In the genomic region with DNA sequence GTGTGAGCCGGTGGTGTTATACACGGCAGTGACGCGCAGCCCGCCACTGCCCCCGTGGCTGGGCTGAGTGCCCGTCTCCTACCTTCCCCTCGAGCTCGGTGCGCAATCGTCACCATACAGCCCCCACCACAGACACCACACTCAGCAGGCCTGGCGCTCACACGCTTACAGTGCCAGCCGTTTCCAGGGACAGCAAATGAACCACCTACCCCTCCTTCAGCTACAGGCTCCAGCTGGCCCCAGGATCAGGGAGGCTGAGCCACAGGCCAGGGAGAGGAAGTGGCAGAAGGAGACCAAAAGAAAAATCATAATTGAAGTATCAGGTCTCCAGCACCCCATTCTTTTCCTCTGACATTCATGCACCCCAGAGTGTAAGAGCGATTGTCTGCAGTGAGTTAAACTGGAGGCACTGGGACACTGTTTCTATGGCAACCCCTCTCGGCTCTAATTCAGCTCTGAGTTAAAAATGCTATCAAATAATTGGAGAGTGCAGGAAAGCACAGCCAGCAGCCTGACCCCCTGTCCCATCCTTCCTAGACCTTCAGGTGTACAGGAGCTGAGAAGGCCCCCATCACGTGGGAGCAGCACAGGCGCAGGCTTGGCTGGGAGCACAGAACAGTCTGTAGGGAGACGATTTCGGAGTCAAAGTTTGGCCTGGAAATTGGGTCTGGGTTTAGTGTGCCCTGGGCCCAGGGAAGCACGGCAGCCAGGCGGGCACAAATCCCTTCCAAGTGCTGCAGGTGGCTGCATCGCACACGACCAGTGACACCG, we compare ENCODE assay signal across 1 cellular context.
TF ChIP-seq lines count a peak whose summit lies in the region.

No MANE protein-coding gene starts in this region.

TF ChIP-seq in HepG2, 621 proteins besides CTCF, POLR2A, EP300 and RAD21 (continued from another document):
- TF ChIP-seq, protein P1, sequence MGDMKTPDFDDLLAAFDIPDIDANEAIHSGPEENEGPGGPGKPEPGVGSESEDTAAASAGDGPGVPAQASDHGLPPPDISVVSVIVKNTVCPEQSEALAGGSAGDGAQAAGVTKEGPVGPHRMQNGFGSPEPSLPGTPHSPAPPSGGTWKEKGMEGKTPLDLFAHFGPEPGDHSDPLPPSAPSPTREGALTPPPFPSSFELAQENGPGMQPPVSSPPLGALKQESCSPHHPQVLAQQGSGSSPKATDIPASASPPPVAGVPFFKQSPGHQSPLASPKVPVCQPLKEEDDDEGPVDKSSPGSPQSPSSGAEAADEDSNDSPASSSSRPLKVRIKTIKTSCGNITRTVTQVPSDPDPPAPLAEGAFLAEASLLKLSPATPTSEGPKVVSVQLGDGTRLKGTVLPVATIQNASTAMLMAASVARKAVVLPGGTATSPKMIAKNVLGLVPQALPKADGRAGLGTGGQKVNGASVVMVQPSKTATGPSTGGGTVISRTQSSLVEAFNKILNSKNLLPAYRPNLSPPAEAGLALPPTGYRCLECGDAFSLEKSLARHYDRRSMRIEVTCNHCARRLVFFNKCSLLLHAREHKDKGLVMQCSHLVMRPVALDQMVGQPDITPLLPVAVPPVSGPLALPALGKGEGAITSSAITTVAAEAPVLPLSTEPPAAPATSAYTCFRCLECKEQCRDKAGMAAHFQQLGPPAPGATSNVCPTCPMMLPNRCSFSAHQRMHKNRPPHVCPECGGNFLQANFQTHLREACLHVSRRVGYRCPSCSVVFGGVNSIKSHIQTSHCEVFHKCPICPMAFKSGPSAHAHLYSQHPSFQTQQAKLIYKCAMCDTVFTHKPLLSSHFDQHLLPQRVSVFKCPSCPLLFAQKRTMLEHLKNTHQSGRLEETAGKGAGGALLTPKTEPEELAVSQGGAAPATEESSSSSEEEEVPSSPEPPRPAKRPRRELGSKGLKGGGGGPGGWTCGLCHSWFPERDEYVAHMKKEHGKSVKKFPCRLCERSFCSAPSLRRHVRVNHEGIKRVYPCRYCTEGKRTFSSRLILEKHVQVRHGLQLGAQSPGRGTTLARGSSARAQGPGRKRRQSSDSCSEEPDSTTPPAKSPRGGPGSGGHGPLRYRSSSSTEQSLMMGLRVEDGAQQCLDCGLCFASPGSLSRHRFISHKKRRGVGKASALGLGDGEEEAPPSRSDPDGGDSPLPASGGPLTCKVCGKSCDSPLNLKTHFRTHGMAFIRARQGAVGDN (CRISPR knock-in tag; IDR thresholded peaks at IDR 0.05): peak; percentile 44
- TF ChIP-seq ZNF572 (CRISPR knock-in tag; IDR thresholded peaks at IDR 0.05) (0 out of 2 replicates have a peak, but pooled peaks have one; percentile 28), KDM5B (CRISPR knock-in tag; IDR thresholded peaks at IDR 0.05; ENCODE audit: borderline replicate concordance) (0 out of 2 replicates have a peak, but pooled peaks have one; percentile 10), ZBTB38 (CRISPR knock-in tag; IDR thresholded peaks at IDR 0.05) (peak; percentile 80), PHF21A (CRISPR knock-in tag; IDR thresholded peaks at IDR 0.05) (0 out of 2 replicates have a peak, but pooled peaks have one; percentile 7)
- TF ChIP-seq, protein P2, sequence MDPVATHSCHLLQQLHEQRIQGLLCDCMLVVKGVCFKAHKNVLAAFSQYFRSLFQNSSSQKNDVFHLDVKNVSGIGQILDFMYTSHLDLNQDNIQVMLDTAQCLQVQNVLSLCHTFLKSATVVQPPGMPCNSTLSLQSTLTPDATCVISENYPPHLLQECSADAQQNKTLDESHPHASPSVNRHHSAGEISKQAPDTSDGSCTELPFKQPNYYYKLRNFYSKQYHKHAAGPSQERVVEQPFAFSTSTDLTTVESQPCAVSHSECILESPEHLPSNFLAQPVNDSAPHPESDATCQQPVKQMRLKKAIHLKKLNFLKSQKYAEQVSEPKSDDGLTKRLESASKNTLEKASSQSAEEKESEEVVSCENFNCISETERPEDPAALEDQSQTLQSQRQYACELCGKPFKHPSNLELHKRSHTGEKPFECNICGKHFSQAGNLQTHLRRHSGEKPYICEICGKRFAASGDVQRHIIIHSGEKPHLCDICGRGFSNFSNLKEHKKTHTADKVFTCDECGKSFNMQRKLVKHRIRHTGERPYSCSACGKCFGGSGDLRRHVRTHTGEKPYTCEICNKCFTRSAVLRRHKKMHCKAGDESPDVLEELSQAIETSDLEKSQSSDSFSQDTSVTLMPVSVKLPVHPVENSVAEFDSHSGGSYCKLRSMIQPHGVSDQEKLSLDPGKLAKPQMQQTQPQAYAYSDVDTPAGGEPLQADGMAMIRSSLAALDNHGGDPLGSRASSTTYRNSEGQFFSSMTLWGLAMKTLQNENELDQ (CRISPR knock-in tag; IDR thresholded peaks at IDR 0.05; ENCODE audit: borderline replicate concordance): no peak
